8 cellular contexts compared by ENCODE assay signal in the genomic region with DNA sequence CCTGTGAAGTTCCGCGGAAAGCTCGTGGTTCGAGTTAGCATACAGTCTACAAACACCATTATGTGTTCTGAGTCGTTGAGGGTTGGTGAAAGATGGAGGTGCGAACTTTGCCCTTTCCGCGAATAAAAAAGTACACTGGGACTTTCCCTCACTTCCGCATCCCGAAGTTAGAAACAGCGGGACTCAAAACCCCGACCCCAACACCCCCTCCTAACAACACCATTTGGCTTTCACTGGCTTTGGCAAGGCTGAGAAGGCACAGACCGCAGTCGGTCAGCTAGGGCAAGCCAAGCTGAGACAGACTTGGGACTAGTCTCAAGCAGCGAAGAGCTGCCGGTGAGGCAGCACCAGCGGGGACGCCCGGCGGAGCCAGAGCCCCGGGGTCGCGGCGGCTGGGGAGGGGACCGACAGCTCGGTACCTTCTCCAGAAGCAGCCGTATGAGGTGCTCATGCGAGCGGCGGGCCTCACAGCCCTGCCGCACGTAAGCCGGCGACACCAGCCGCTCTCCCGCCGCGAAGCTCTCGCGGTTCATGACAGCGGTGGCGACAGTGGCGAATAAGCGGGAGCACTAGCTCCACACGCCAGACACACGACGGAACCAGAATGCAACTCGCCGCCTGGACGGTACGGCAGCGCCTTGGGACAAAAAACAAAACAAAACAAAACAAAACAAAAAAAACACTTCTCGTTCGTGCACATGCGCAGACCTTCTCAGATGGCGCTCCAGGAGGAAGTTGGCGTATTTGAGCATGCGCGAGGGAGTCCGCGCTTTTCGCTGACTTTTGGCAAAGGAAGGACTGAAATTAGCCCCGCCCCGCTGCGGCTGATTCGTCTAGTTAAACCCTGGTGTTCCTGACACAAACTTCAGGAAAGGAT. TPM values are rescaled to one million over a fixed set of nuclear protein-coding genes. Genes with fewer than 3 reads are reported as not detected.
A peak's percentile ranks its signal among the peaks of the same experiment; 100 is the strongest.
DNase-seq lines count a peak whose midpoint lies in the region; ATAC-seq and TF ChIP-seq lines count a peak whose summit lies in the region.

A gene (minus strand): TSS at position 613 of the 877 bp plus-strand sequence. CDS start 80 bp downstream, at position 533.

- peaks cover 26% of the 10 kb centered on the region for H3K36me3 Mint-ChIP-seq in T-helper 1 cell treated with Interleukin-12 subunit alpha and Interleukin-12 subunit beta and Interleukin-4 antibody, amounts not matched to agents 30 μg/mL and 1 μg/mL, for 36 hours (ENCODE audit: low read depth)
- H3K36me3 Mint-ChIP-seq in progenitor cell of endocrine pancreas (ENCODE audit: insufficient read depth) = no peaks in the 10 kb centered on the region

- intact Hi-C loops in left ventricle myocardium inferior (cut with micrococcal nuclease) = no loop called here

- H3K27me3 ChIP-seq in left ventricle myocardium inferior (ENCODE audit: low read depth) = no peaks in the 10 kb centered on the region

- H3K4me3 Mint-ChIP-seq in T-helper 1 cell treated with Interleukin-12 subunit alpha and Interleukin-12 subunit beta and Interleukin-4 antibody, amounts not matched to agents 30 μg/mL and 1 μg/mL, for 36 hours = peak within 1 kb of the TSS; percentile 96
- H3K4me3 Mint-ChIP-seq in progenitor cell of endocrine pancreas (ENCODE audit: low read depth) = peak within 1 kb of the TSS; percentile 87

- no peaks in the 10 kb centered on the region for H3K9me3 Mint-ChIP-seq in T-helper 1 cell treated with Interleukin-12 subunit alpha and Interleukin-12 subunit beta and Interleukin-4 antibody, amounts not matched to agents 30 μg/mL and 1 μg/mL, for 36 hours
- H3K9me3 Mint-ChIP-seq in progenitor cell of endocrine pancreas (ENCODE audit: low read depth) = no peaks in the 10 kb centered on the region

- H3K4me1 Mint-ChIP-seq in T-helper 1 cell treated with Interleukin-12 subunit alpha and Interleukin-12 subunit beta and Interleukin-4 antibody, amounts not matched to agents 30 μg/mL and 1 μg/mL, for 36 hours (ENCODE audit: low read depth) = peaks cover 43% of the 10 kb centered on the region
- H3K4me1 Mint-ChIP-seq in progenitor cell of endocrine pancreas (ENCODE audit: low read depth) = peaks cover 23% of the 10 kb centered on the region

- peak within 1 kb of the TSS; percentile 95 for H3K27ac Mint-ChIP-seq in T-helper 1 cell treated with Interleukin-12 subunit alpha and Interleukin-12 subunit beta and Interleukin-4 antibody, amounts not matched to agents 30 μg/mL and 1 μg/mL, for 36 hours
- H3K27ac Mint-ChIP-seq in progenitor cell of endocrine pancreas = peak within 1 kb of the TSS; percentile 98

- in situ Hi-C loops in GM13977 (cut with MboI; ENCODE audit: low pct_unique_long_range_greater_than_20kb, low sequenced_read_pairs, unreplicated experiment) = no loop called here

- DNase-seq in GM13977 (ENCODE audit: low spot score) (peak; percentile 84), NCI-H1694 (lab: John Stamatoyannopoulos, UW) (peak; percentile 93), amygdala (lab: John Stamatoyannopoulos, UW) (peak; percentile 54 to 97 (median 89)), left ventricle myocardium inferior (peak; percentile 98), progenitor cell of endocrine pancreas (ENCODE audit: low spot score, unreplicated experiment) (peak; percentile 81), ureter (ENCODE audit: low spot score) (peak; percentile 99)

- H3K27me3 Mint-ChIP-seq in T-helper 1 cell treated with Interleukin-12 subunit alpha and Interleukin-12 subunit beta and Interleukin-4 antibody, amounts not matched to agents 30 μg/mL and 1 μg/mL, for 36 hours (ENCODE audit: low read depth) = no peaks in the 10 kb centered on the region
- no peaks in the 10 kb centered on the region for H3K27me3 Mint-ChIP-seq in progenitor cell of endocrine pancreas

- H3K36me3 ChIP-seq in left ventricle myocardium inferior = peaks cover 5% of the 10 kb centered on the region

- peaks cover 38% of the 10 kb centered on the region for H3K4me1 ChIP-seq in left ventricle myocardium inferior

- ATAC-seq in HG02884 (IDR thresholded peaks at IDR 0.05; ENCODE audit: unreplicated experiment) = peak; percentile 85

- TF ChIP-seq CTCF in GM13977 (IDR thresholded peaks at IDR 0.05; ENCODE audit: extremely low read depth, insufficient read depth, missing control alignments) (no peak), left ventricle myocardium inferior (IDR thresholded peaks at IDR 0.05; ENCODE audit: borderline replicate concordance) (no peak), progenitor cell of endocrine pancreas (IDR thresholded peaks at IDR 0.05; ENCODE audit: unreplicated experiment) (no peak)

- no peaks in the 10 kb centered on the region for H3K9me3 ChIP-seq in left ventricle myocardium inferior (replicated peaks)

- H3K27ac ChIP-seq in left ventricle myocardium inferior (replicated peaks) = peak within 1 kb of the TSS; percentile 95

- H3K4me3 ChIP-seq in left ventricle myocardium inferior = peak within 1 kb of the TSS; percentile 88

RNA-seq across cellular contexts. Expression of the gene that starts here (rescaled TPM):
- total RNA-seq in left ventricle myocardium inferior = 4.9 TPM
- 8.8 and 10.2 TPM in 2 replicates for total RNA-seq in progenitor cell of endocrine pancreas
- 10.8 TPM for total RNA-seq in ureter

Comparison
In these comparisons a context has a peak if more than half of its experiments do, and no peak if none do; other contexts are left out.
1. Peak in every context shown above with its lines: DNase-seq, ATAC-seq, H3K4me3 ChIP-seq and H3K27ac ChIP-seq.